ENCODE assay signal across 8 cellular contexts in the genomic region with DNA sequence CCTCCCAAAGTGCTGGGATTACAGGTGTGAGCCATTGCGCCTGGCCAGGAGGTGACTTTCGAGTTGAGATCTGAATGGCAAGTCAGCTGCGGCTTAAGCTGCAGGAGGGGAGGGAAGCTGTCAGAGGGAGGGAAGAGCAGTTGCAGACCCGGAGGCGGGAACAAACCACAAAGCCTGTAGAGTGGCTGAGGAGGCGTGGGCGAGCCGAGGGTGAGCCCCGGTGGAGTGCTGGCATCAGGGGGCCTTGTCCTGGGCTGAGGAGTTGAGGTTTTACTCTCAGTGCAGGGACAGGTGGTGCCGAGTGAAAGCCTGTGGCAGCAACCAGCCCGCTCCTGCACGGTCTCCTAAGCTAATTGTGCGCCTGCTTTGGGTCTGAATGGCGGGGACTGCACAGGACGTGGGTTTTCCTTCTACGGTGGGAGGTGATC. TPM values are rescaled to one million over a fixed set of nuclear protein-coding genes. Genes with fewer than 3 reads are reported as not detected.
A peak's percentile ranks its signal among the peaks of the same experiment; 100 is the strongest.
DNase-seq lines count a peak whose midpoint lies in the region; ATAC-seq lines count a peak whose summit lies in the region.

No MANE protein-coding gene starts in this region.

- DNase-seq in NCI-H524 treated with DMSO at 0.1 percent for 48 hours (lab: John Stamatoyannopoulos, UW), result peak; percentile 29
- DNase-seq in activated T-cell treated with anti-CD3 and anti-CD28 coated beads, Interleukin-2, amount 50 U/mL, for 4 hours, result peak; percentile 49
- peak; percentile 20 for DNase-seq in retina
- DNase-seq in cortex of kidney (lab: John Stamatoyannopoulos, UW), result no peak

- H3K36me3 Mint-ChIP-seq in activated T-cell treated with anti-CD3 and anti-CD28 coated beads, Interleukin-2, amount 50 U/mL, for 4 hours (ENCODE audit: insufficient read depth), result no peaks in the 10 kb centered on the region

- ATAC-seq in GM21529 (IDR thresholded peaks at IDR 0.05; ENCODE audit: unreplicated experiment) (peak; percentile 47), GM18868 (IDR thresholded peaks at IDR 0.05; ENCODE audit: unreplicated experiment) (no peak), GM19452 (IDR thresholded peaks at IDR 0.05; ENCODE audit: unreplicated experiment) (no peak), HG03097 (IDR thresholded peaks at IDR 0.05; ENCODE audit: low FRiP score, unreplicated experiment) (no peak)
- ATAC-seq in activated T-cell treated with anti-CD3 and anti-CD28 coated beads, Interleukin-2, amount 50 U/mL, for 4 hours, result peak; percentile 81 to 86

- H3K4me3 Mint-ChIP-seq in activated T-cell treated with anti-CD3 and anti-CD28 coated beads, Interleukin-2, amount 50 U/mL, for 4 hours, result peak overlapping the region; percentile 54

- no peaks in the 10 kb centered on the region for H3K9me3 Mint-ChIP-seq in activated T-cell treated with anti-CD3 and anti-CD28 coated beads, Interleukin-2, amount 50 U/mL, for 4 hours

- peaks cover 61% of the 10 kb centered on the region for H3K4me1 Mint-ChIP-seq in activated T-cell treated with anti-CD3 and anti-CD28 coated beads, Interleukin-2, amount 50 U/mL, for 4 hours (ENCODE audit: low read depth)

- H3K27me3 Mint-ChIP-seq in activated T-cell treated with anti-CD3 and anti-CD28 coated beads, Interleukin-2, amount 50 U/mL, for 4 hours (ENCODE audit: low read depth), result no peaks in the 10 kb centered on the region

RNA-seq across cellular contexts. Expression of a gene that starts 24.2 kb away (rescaled TPM):
- 10 to 100 TPM; 23.2 to 24.9 (median 24.7) TPM for total RNA-seq in activated T-cell treated with anti-CD3 and anti-CD28 coated beads, Interleukin-2, amount 50 U/mL, for 4 hours

RNA-seq across cellular contexts. Expression of a gene that starts 38.1 kb away (rescaled TPM):
- total RNA-seq in activated T-cell treated with anti-CD3 and anti-CD28 coated beads, Interleukin-2, amount 50 U/mL, for 4 hours, result 10 to 100 TPM; 58.8 to 69.3 (median 65.0) TPM

RNA-seq across cellular contexts. Expression of a gene that starts 40.9 kb away (rescaled TPM):
- 10 to 100 TPM in 1 of 3 donors, 1 to 10 TPM in 2; 7.8 to 10.2 (median 8.6) TPM for total RNA-seq in activated T-cell treated with anti-CD3 and anti-CD28 coated beads, Interleukin-2, amount 50 U/mL, for 4 hours

RNA-seq across cellular contexts. Expression of a gene that starts 43.6 kb away (rescaled TPM):
- total RNA-seq in activated T-cell treated with anti-CD3 and anti-CD28 coated beads, Interleukin-2, amount 50 U/mL, for 4 hours, result under 1 TPM; 0.30 to 0.45 (median 0.33) TPM

Comparison
In these comparisons a context has a peak if more than half of its experiments do, and no peak if none do; other contexts are left out.
1. ATAC-seq: peak in GM21529 (single experiment) and activated T-cell treated with anti-CD3 and anti-CD28 coated beads, Interleukin-2, amount 50 U/mL, for 4 hours (2 of 2); none in GM18868 (single experiment), GM19452 (single experiment) and HG03097 (single experiment).